Comparison of ENCODE assay signal across 22 cellular contexts in genomic region chr17:76123749-76124581, GRCh38. TPM values are rescaled to one million over a fixed set of nuclear protein-coding genes. Genes with fewer than 3 reads are reported as not detected.
DNase-seq lines count a peak whose midpoint lies in the region; ATAC-seq and TF ChIP-seq lines count a peak whose summit lies in the region.
"Had no signal": no experiment of that assay in that cellular context is flagged by ENCODE, and none has a peak within 500 bp of the region (broad histone marks: within the 10 kb centered on the region; RNA-seq: fewer than 3 reads in every experiment).

No MANE protein-coding gene starts in this region.

- no peaks in the 10 kb centered on the region for H3K27me3 Mint-ChIP-seq in activated CD4-positive, alpha-beta memory T cell treated with anti-CD3 and anti-CD28 coated beads for 36 hours
- H3K27me3 Mint-ChIP-seq in activated CD4-positive, alpha-beta memory T cell treated with anti-CD3 and anti-CD28 coated beads, Interleukin-2, amount 10 ng/mL, durations not matched to agents 7 days and 5 days, result no peaks in the 10 kb centered on the region
- peaks cover 5% of the 10 kb centered on the region for H3K27me3 Mint-ChIP-seq in progenitor cell of endocrine pancreas
- H3K27me3 Mint-ChIP-seq: activated CD4-positive, alpha-beta T cell treated with anti-CD3 and anti-CD28 coated beads, Interleukin-2, amount 10 ng/mL, durations not matched to agents 24 days and 14 days had no signal

- H3K27me3 ChIP-seq in WERI-Rb-1 (ENCODE audit: insufficient read depth, low read depth, severe bottlenecking) (no peaks in the 10 kb centered on the region), MG63 (no peaks in the 10 kb centered on the region; the same call in 1 of the 2 replicates)
- H3K27me3 ChIP-seq: transverse colon had no signal

- intact Hi-C loops in activated CD4-positive, alpha-beta memory T cell treated with anti-CD3 and anti-CD28 coated beads for 36 hours (cut with micrococcal nuclease), result no loop called here

- H3K9me3 ChIP-seq in WERI-Rb-1 (ENCODE audit: severe bottlenecking), result no peaks in the 10 kb centered on the region
- no peaks in the 10 kb centered on the region for H3K9me3 ChIP-seq in MG63
- H3K9me3 ChIP-seq: A549, Caco-2, transverse colon had no signal

- peak overlapping the region; percentile 45 for H3K27ac Mint-ChIP-seq in activated CD4-positive, alpha-beta memory T cell treated with anti-CD3 and anti-CD28 coated beads for 36 hours
- no peak overlapping the region for H3K27ac Mint-ChIP-seq in activated CD4-positive, alpha-beta memory T cell treated with anti-CD3 and anti-CD28 coated beads, Interleukin-2, amount 10 ng/mL, durations not matched to agents 7 days and 5 days
- H3K27ac Mint-ChIP-seq in progenitor cell of endocrine pancreas, result peak overlapping the region; percentile 71
- H3K27ac Mint-ChIP-seq: GM23338 had no signal

- no peak overlapping the region for H3K4me3 ChIP-seq in WERI-Rb-1 (ENCODE audit: low read depth, low read length)
- no peak overlapping the region for H3K4me3 ChIP-seq in MG63
- H3K4me3 ChIP-seq: A549, GM23338, transverse colon had no signal

- TF ChIP-seq CTCF in GM13977 (IDR thresholded peaks at IDR 0.05; ENCODE audit: extremely low read depth, insufficient read depth, missing control alignments) (peak; percentile 12), WERI-Rb-1 (IDR thresholded peaks at IDR 0.05; ENCODE audit: low read depth, low read length) (0 out of 2 replicates have a peak, but pooled peaks have one; percentile 7), progenitor cell of endocrine pancreas (IDR thresholded peaks at IDR 0.05; ENCODE audit: unreplicated experiment) (no peak)

- H3K36me3 Mint-ChIP-seq in activated CD4-positive, alpha-beta memory T cell treated with anti-CD3 and anti-CD28 coated beads for 36 hours, result no peaks in the 10 kb centered on the region
- H3K36me3 Mint-ChIP-seq in activated CD4-positive, alpha-beta memory T cell treated with anti-CD3 and anti-CD28 coated beads, Interleukin-2, amount 10 ng/mL, durations not matched to agents 7 days and 5 days (ENCODE audit: low read depth), result no peaks in the 10 kb centered on the region
- H3K36me3 Mint-ChIP-seq in progenitor cell of endocrine pancreas (ENCODE audit: insufficient read depth), result no peaks in the 10 kb centered on the region
- H3K36me3 Mint-ChIP-seq: immature natural killer cell had no signal

- no peaks in the 10 kb centered on the region for H3K9me3 Mint-ChIP-seq in activated CD4-positive, alpha-beta memory T cell treated with anti-CD3 and anti-CD28 coated beads for 36 hours
- H3K9me3 Mint-ChIP-seq in activated CD4-positive, alpha-beta memory T cell treated with anti-CD3 and anti-CD28 coated beads, Interleukin-2, amount 10 ng/mL, durations not matched to agents 7 days and 5 days, result no peaks in the 10 kb centered on the region
- H3K9me3 Mint-ChIP-seq in progenitor cell of endocrine pancreas (ENCODE audit: low read depth), result no peaks in the 10 kb centered on the region
- H3K9me3 Mint-ChIP-seq: activated CD4-positive, alpha-beta T cell treated with anti-CD3 and anti-CD28 coated beads, Interleukin-2, amount 10 ng/mL, durations not matched to agents 24 days and 14 days; activated T-cell treated with anti-CD3 and anti-CD28 coated beads, Interleukin-2, amount 50 U/mL, for 4 hours; GM23338; immature natural killer cell had no signal

- no peak for DNase-seq in activated CD4-positive, alpha-beta memory T cell treated with anti-CD3 and anti-CD28 coated beads for 36 hours
- no peak for DNase-seq in activated CD4-positive, alpha-beta memory T cell treated with anti-CD3 and anti-CD28 coated beads, Interleukin-2, amount 10 ng/mL, durations not matched to agents 7 days and 5 days
- peak; percentile 24 for DNase-seq in GM13977 (ENCODE audit: low spot score)
- DNase-seq in WERI-Rb-1, result no peak
- no peak for DNase-seq in progenitor cell of endocrine pancreas (ENCODE audit: low spot score, unreplicated experiment)
- DNase-seq in NK-92 treated with Interleukin-12 subunit alpha and Interleukin-12 subunit beta, amount 100 ng/mL, for 24 hours (lab: John Stamatoyannopoulos, UW), result no peak
- DNase-seq in MG63, result no peak
- DNase-seq: activated CD4-positive, alpha-beta T cell treated with anti-CD3 and anti-CD28 coated beads, Interleukin-2, amount 10 ng/mL, durations not matched to agents 24 days and 14 days; activated T-cell treated with anti-CD3 and anti-CD28 coated beads, Interleukin-2, amount 50 U/mL, for 4 hours; anterior cingulate cortex; Caco-2; cerebellar nuclear complex; effector CD8-positive, alpha-beta T cell; immature natural killer cell; NCI-H2081; NCI-H510A treated with DMSO at 0.1 percent for 48 hours; stimulated activated CD4-positive, alpha-beta T cell treated with anti-CD3 and anti-CD28 coated beads, Interleukin-12 subunit alpha, Interleukin-12 subunit beta, amount 100 ng/mL, for 4 hours; transverse colon had no signal

- H3K4me3 Mint-ChIP-seq in activated CD4-positive, alpha-beta memory T cell treated with anti-CD3 and anti-CD28 coated beads for 36 hours, result no peak overlapping the region
- H3K4me3 Mint-ChIP-seq in activated CD4-positive, alpha-beta memory T cell treated with anti-CD3 and anti-CD28 coated beads, Interleukin-2, amount 10 ng/mL, durations not matched to agents 7 days and 5 days, result no peak overlapping the region
- H3K4me3 Mint-ChIP-seq in progenitor cell of endocrine pancreas (ENCODE audit: low read depth), result no peak overlapping the region
- H3K4me3 Mint-ChIP-seq: activated T-cell treated with anti-CD3 and anti-CD28 coated beads, Interleukin-2, amount 50 U/mL, for 4 hours; GM23338 had no signal

- POLR2A ChIA-PET in activated CD4-positive, alpha-beta memory T cell treated with anti-CD3 and anti-CD28 coated beads for 36 hours (lab: Charles Lee), result no interaction called here
- POLR2A ChIA-PET in activated CD4-positive, alpha-beta memory T cell treated with anti-CD3 and anti-CD28 coated beads, Interleukin-2, amount 10 ng/mL, durations not matched to agents 7 days and 5 days (lab: Charles Lee), result interaction anchor here (0.7 to 11.0 kb wide), 10 partner anchors 19 to 156 kb away, joined by 3 to 222 read pairs (median 6); partner anchors contain the start of gene EXOC7

- CTCF ChIA-PET in activated CD4-positive, alpha-beta memory T cell treated with anti-CD3 and anti-CD28 coated beads for 36 hours (lab: Charles Lee), result interaction anchor here (0.7 to 19.6 kb wide), 11 partner anchors 17 to 274 kb away, joined by 3 to 337 read pairs (median 4); partner anchors contain the start of gene FOXJ1
- CTCF ChIA-PET in activated CD4-positive, alpha-beta memory T cell treated with anti-CD3 and anti-CD28 coated beads, Interleukin-2, amount 10 ng/mL, durations not matched to agents 7 days and 5 days (lab: Charles Lee), result interaction anchor here (0.6 to 11.6 kb wide), 10 partner anchors 10 to 379 kb away, joined by 3 to 187 read pairs (median 4); no protein-coding TSS in a partner anchor

- in situ Hi-C loops in GM13977 (cut with MboI; ENCODE audit: low pct_unique_long_range_greater_than_20kb, low sequenced_read_pairs, unreplicated experiment), result no loop called here

- H3K36me3 ChIP-seq in WERI-Rb-1 (no peaks in the 10 kb centered on the region), MG63 (no peaks in the 10 kb centered on the region)
- H3K36me3 ChIP-seq: transverse colon had no signal

- ATAC-seq in HG03521 (IDR thresholded peaks at IDR 0.05; ENCODE audit: unreplicated experiment), result no peak
- ATAC-seq: activated T-cell treated with anti-CD3 and anti-CD28 coated beads, Interleukin-2, amount 50 U/mL, for 4 hours had no signal

- peaks cover 12% of the 10 kb centered on the region for H3K4me1 Mint-ChIP-seq in activated CD4-positive, alpha-beta memory T cell treated with anti-CD3 and anti-CD28 coated beads for 36 hours (ENCODE audit: low read depth)
- H3K4me1 Mint-ChIP-seq in activated CD4-positive, alpha-beta memory T cell treated with anti-CD3 and anti-CD28 coated beads, Interleukin-2, amount 10 ng/mL, durations not matched to agents 7 days and 5 days, result peaks cover 24% of the 10 kb centered on the region
- peaks cover 19% of the 10 kb centered on the region for H3K4me1 Mint-ChIP-seq in progenitor cell of endocrine pancreas (ENCODE audit: low read depth)

- no peak overlapping the region for H3K27ac ChIP-seq in WERI-Rb-1
- H3K27ac ChIP-seq: A549, transverse colon had no signal

RNA-seq across cellular contexts. Expression of gene FOXJ1, which starts 17.1 kb away (rescaled TPM):
- under 1 TPM; 0.22 to 0.29 TPM for total RNA-seq in activated CD4-positive, alpha-beta memory T cell treated with anti-CD3 and anti-CD28 coated beads for 36 hours
- total RNA-seq in activated CD4-positive, alpha-beta memory T cell treated with anti-CD3 and anti-CD28 coated beads, Interleukin-2, amount 10 ng/mL, durations not matched to agents 7 days and 5 days, result under 1 TPM; 0.13 to 0.15 TPM
- 18.6 and 19.0 TPM in 2 replicates for total RNA-seq in progenitor cell of endocrine pancreas
- total RNA-seq in MG63 (2014; rRNA removed; shearing (Covaris generic); ENCODE audit: low replicate concordance), result not detected in 2 replicates
- total RNA-seq: lung microvascular endothelial cell had no signal

RNA-seq across cellular contexts. Expression of gene EXOC7, which starts 20.4 kb away (rescaled TPM):
- total RNA-seq in activated CD4-positive, alpha-beta memory T cell treated with anti-CD3 and anti-CD28 coated beads for 36 hours, result 10 to 100 TPM; 63.3 to 66.0 TPM
- total RNA-seq in activated CD4-positive, alpha-beta memory T cell treated with anti-CD3 and anti-CD28 coated beads, Interleukin-2, amount 10 ng/mL, durations not matched to agents 7 days and 5 days, result 100 to 1,000 TPM; 119 to 120 TPM
- 354 and 364 TPM in 2 replicates for total RNA-seq in progenitor cell of endocrine pancreas
- 54.5 and 81.8 TPM in 2 replicates for total RNA-seq in MG63 (2014; rRNA removed; shearing (Covaris generic); ENCODE audit: low replicate concordance)

RNA-seq across cellular contexts. Expression of gene ZACN, which starts 45.0 kb away (rescaled TPM):
- total RNA-seq in activated CD4-positive, alpha-beta memory T cell treated with anti-CD3 and anti-CD28 coated beads for 36 hours, result 1 to 10 TPM; 4.9 to 5.1 TPM
- under 1 TPM; 0.48 TPM for total RNA-seq in activated CD4-positive, alpha-beta memory T cell treated with anti-CD3 and anti-CD28 coated beads, Interleukin-2, amount 10 ng/mL, durations not matched to agents 7 days and 5 days
- total RNA-seq in progenitor cell of endocrine pancreas, result 0.36 and 0.96 TPM in 2 replicates
- total RNA-seq in MG63 (2014; rRNA removed; shearing (Covaris generic); ENCODE audit: low replicate concordance), result not detected in 2 replicates
- total RNA-seq: GM23338, lung microvascular endothelial cell had no signal

RNA-seq across cellular contexts. Expression of gene GALR2, which starts 49.4 kb away (rescaled TPM):
- total RNA-seq in activated CD4-positive, alpha-beta memory T cell treated with anti-CD3 and anti-CD28 coated beads for 36 hours, result 1 to 10 TPM; 3.5 to 4.8 TPM
- total RNA-seq in activated CD4-positive, alpha-beta memory T cell treated with anti-CD3 and anti-CD28 coated beads, Interleukin-2, amount 10 ng/mL, durations not matched to agents 7 days and 5 days, result under 1 TPM; 0.38 to 0.40 TPM
- 1.0 and 1.1 TPM in 2 replicates for total RNA-seq in progenitor cell of endocrine pancreas
- not detected in 2 replicates for total RNA-seq in MG63 (2014; rRNA removed; shearing (Covaris generic); ENCODE audit: low replicate concordance)

RNA-seq across cellular contexts. Expression of gene SRP68, which starts 51.6 kb away (rescaled TPM):
- total RNA-seq in activated CD4-positive, alpha-beta memory T cell treated with anti-CD3 and anti-CD28 coated beads for 36 hours, result 100 to 1,000 TPM; 142 to 148 TPM
- 10 to 100 TPM; 92.8 to 94.6 TPM for total RNA-seq in activated CD4-positive, alpha-beta memory T cell treated with anti-CD3 and anti-CD28 coated beads, Interleukin-2, amount 10 ng/mL, durations not matched to agents 7 days and 5 days
- total RNA-seq in progenitor cell of endocrine pancreas, result 74.9 and 79.4 TPM in 2 replicates
- 70.0 and 99.9 TPM in 2 replicates for total RNA-seq in MG63 (2014; rRNA removed; shearing (Covaris generic); ENCODE audit: low replicate concordance)

Comparison
In these comparisons a context has a peak if more than half of its experiments do, and no peak if none do; other contexts are left out.
1. RNA of gene FOXJ1, which starts 17.1 kb away (total RNA-seq): 18.6 to 19.0 TPM in progenitor cell of endocrine pancreas; 0.22 to 0.29 TPM in activated CD4-positive, alpha-beta memory T cell treated with anti-CD3 and anti-CD28 coated beads for 36 hours, 0.13 to 0.15 TPM in activated CD4-positive, alpha-beta memory T cell treated with anti-CD3 and anti-CD28 coated beads, Interleukin-2, amount 10 ng/mL, durations not matched to agents 7 days and 5 days and not detected in MG63; every median in the first group is over 10 times any median in the second.